ENCODE assay signal across 1 cellular context in genomic region chr11:58762284-58763119, GRCh38.
TF ChIP-seq lines count a peak whose summit lies in the region.

No MANE protein-coding gene starts in this region.

TF ChIP-seq in HepG2, 621 proteins besides CTCF, POLR2A, EP300 and RAD21 (continued from another document and continues in another):
- TF ChIP-seq NR2F1 (CRISPR knock-in tag; IDR thresholded peaks at IDR 0.05) (peak; percentile 78 to 90), HOMEZ (CRISPR knock-in tag; IDR thresholded peaks at IDR 0.05; ENCODE audit: low read depth) (peak; percentile 90; the same call in 1 of the 2 replicates), HDAC2 (CRISPR knock-in tag; IDR thresholded peaks at IDR 0.05) (peak; percentile 89), MIER3 (CRISPR knock-in tag; IDR thresholded peaks at IDR 0.05; ENCODE audit: borderline replicate concordance) (peak; percentile 60; the same call in 1 of the 2 replicates), EHMT2 (IDR thresholded peaks at IDR 0.05; ENCODE audit: borderline replicate concordance, low read depth, low read length) (peak; percentile 84; the same call in 1 of the 2 replicates), ZFP1 (CRISPR knock-in tag; IDR thresholded peaks at IDR 0.05) (peak; percentile 65; the same call in 1 of the 2 replicates), TBX2 (CRISPR knock-in tag; IDR thresholded peaks at IDR 0.05; ENCODE audit: borderline replicate concordance) (peak; percentile 40; the same call in 1 of the 2 replicates), ZNF3 (CRISPR knock-in tag; IDR thresholded peaks at IDR 0.05) (0 out of 2 replicates have a peak, but pooled peaks have one; percentile 24), KLF16 (CRISPR knock-in tag; IDR thresholded peaks at IDR 0.05) (peak in 1 of 2 experiments; percentile 81; a peak in 2 of 4 replicates), ZMYM4 (CRISPR knock-in tag; IDR thresholded peaks at IDR 0.05) (peak; percentile 94), HNF4G (IDR thresholded peaks at IDR 0.05; ENCODE audit: borderline replicate concordance, low read depth, low read length) (peak; percentile 89), HNF4G (CRISPR knock-in tag; IDR thresholded peaks at IDR 0.05; ENCODE audit: borderline replicate concordance, low read depth) (peak; percentile 73; the same call in 1 of the 2 replicates), DPF2 (CRISPR knock-in tag; IDR thresholded peaks at IDR 0.05; ENCODE audit: borderline replicate concordance, low read depth) (peak; percentile 74; the same call in 1 of the 2 replicates), TARDBP (CRISPR knock-in tag; IDR thresholded peaks at IDR 0.05) (peak; percentile 41; the same call in 1 of the 2 replicates), ERF (CRISPR knock-in tag; IDR thresholded peaks at IDR 0.05) (peak; percentile 55; the same call in 1 of the 2 replicates), FOXA1 (IDR thresholded peaks at IDR 0.05) (no peak), FOXA1 (CRISPR knock-in tag; IDR thresholded peaks at IDR 0.05) (peak; percentile 84), FOXA3 (CRISPR knock-in tag; IDR thresholded peaks at IDR 0.05) (peak; percentile 75), ZNF75D (CRISPR knock-in tag; IDR thresholded peaks at IDR 0.05; ENCODE audit: borderline replicate concordance) (no peak), ZNF281 (CRISPR knock-in tag; IDR thresholded peaks at IDR 0.05; ENCODE audit: borderline replicate concordance) (no peak; the same call in 1 of the 2 replicates), NFE2L2 (IDR thresholded peaks at IDR 0.05; ENCODE audit: low read length) (no peak), SOX6 (IDR thresholded peaks at IDR 0.05) (no peak), SOX6 (CRISPR knock-in tag; IDR thresholded peaks at IDR 0.05) (peak; percentile 99), YEATS4 (CRISPR knock-in tag; IDR thresholded peaks at IDR 0.05; ENCODE audit: borderline replicate concordance) (peak; percentile 27; the same call in 1 of the 2 replicates), MXD4 (CRISPR knock-in tag; IDR thresholded peaks at IDR 0.05) (0 out of 2 replicates have a peak, but pooled peaks have one; percentile 43), ASH2L (IDR thresholded peaks at IDR 0.05; ENCODE audit: insufficient read length, low read depth, low read length) (peak; percentile 60), ZNF556 (CRISPR knock-in tag; IDR thresholded peaks at IDR 0.05; ENCODE audit: borderline replicate concordance) (peak; percentile 37; the same call in 1 of the 2 replicates), PPARG (CRISPR knock-in tag; conservative IDR thresholded peaks at IDR 0.05) (peak; percentile 88), ESRRA (CRISPR knock-in tag; IDR thresholded peaks at IDR 0.05; ENCODE audit: low read depth) (peak; percentile 85), ATF4 (CRISPR knock-in tag; IDR thresholded peaks at IDR 0.05) (0 out of 4 replicates have a peak, but pooled peaks of 1 of the 2 experiments have one; percentile 21), ZNF263 (CRISPR knock-in tag; IDR thresholded peaks at IDR 0.05) (peak; percentile 79), ZNF761 (CRISPR knock-in tag; conservative IDR thresholded peaks at IDR 0.05) (0 out of 2 replicates have a peak, but pooled peaks have one; percentile 32), FOXJ3 (CRISPR knock-in tag; IDR thresholded peaks at IDR 0.05; ENCODE audit: borderline replicate concordance) (0 out of 2 replicates have a peak, but pooled peaks have one; percentile 62), ELF3 (CRISPR knock-in tag; IDR thresholded peaks at IDR 0.05) (0 out of 2 replicates have a peak, but pooled peaks have one; percentile 30)
- TF ChIP-seq, protein P1, sequence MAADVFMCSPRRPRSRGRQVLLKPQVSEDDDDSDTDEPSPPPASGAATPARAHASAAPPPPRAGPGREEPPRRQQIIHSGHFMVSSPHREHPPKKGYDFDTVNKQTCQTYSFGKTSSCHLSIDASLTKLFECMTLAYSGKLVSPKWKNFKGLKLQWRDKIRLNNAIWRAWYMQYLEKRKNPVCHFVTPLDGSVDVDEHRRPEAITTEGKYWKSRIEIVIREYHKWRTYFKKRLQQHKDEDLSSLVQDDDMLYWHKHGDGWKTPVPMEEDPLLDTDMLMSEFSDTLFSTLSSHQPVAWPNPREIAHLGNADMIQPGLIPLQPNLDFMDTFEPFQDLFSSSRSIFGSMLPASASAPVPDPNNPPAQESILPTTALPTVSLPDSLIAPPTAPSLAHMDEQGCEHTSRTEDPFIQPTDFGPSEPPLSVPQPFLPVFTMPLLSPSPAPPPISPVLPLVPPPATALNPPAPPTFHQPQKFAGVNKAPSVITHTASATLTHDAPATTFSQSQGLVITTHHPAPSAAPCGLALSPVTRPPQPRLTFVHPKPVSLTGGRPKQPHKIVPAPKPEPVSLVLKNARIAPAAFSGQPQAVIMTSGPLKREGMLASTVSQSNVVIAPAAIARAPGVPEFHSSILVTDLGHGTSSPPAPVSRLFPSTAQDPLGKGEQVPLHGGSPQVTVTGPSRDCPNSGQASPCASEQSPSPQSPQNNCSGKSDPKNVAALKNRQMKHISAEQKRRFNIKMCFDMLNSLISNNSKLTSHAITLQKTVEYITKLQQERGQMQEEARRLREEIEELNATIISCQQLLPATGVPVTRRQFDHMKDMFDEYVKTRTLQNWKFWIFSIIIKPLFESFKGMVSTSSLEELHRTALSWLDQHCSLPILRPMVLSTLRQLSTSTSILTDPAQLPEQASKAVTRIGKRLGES (CRISPR knock-in tag; IDR thresholded peaks at IDR 0.05; ENCODE audit: borderline replicate concordance) = no peak
- TF ChIP-seq, protein P2, sequence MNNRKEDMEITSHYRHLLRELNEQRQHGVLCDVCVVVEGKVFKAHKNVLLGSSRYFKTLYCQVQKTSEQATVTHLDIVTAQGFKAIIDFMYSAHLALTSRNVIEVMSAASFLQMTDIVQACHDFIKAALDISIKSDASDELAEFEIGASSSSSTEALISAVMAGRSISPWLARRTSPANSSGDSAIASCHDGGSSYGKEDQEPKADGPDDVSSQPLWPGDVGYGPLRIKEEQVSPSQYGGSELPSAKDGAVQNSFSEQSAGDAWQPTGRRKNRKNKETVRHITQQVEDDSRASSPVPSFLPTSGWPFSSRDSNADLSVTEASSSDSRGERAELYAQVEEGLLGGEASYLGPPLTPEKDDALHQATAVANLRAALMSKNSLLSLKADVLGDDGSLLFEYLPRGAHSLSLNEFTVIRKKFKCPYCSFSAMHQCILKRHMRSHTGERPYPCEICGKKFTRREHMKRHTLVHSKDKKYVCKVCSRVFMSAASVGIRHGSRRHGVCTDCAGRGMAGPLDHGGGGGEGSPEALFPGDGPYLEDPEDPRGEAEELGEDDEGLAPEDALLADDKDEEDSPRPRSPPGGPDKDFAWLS (CRISPR knock-in tag; IDR thresholded peaks at IDR 0.05; ENCODE audit: borderline replicate concordance) = no peak
- TF ChIP-seq, protein P3, sequence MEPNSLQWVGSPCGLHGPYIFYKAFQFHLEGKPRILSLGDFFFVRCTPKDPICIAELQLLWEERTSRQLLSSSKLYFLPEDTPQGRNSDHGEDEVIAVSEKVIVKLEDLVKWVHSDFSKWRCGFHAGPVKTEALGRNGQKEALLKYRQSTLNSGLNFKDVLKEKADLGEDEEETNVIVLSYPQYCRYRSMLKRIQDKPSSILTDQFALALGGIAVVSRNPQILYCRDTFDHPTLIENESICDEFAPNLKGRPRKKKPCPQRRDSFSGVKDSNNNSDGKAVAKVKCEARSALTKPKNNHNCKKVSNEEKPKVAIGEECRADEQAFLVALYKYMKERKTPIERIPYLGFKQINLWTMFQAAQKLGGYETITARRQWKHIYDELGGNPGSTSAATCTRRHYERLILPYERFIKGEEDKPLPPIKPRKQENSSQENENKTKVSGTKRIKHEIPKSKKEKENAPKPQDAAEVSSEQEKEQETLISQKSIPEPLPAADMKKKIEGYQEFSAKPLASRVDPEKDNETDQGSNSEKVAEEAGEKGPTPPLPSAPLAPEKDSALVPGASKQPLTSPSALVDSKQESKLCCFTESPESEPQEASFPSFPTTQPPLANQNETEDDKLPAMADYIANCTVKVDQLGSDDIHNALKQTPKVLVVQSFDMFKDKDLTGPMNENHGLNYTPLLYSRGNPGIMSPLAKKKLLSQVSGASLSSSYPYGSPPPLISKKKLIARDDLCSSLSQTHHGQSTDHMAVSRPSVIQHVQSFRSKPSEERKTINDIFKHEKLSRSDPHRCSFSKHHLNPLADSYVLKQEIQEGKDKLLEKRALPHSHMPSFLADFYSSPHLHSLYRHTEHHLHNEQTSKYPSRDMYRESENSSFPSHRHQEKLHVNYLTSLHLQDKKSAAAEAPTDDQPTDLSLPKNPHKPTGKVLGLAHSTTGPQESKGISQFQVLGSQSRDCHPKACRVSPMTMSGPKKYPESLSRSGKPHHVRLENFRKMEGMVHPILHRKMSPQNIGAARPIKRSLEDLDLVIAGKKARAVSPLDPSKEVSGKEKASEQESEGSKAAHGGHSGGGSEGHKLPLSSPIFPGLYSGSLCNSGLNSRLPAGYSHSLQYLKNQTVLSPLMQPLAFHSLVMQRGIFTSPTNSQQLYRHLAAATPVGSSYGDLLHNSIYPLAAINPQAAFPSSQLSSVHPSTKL (CRISPR knock-in tag; IDR thresholded peaks at IDR 0.05) = peak; percentile 96
- TF ChIP-seq, protein P4, sequence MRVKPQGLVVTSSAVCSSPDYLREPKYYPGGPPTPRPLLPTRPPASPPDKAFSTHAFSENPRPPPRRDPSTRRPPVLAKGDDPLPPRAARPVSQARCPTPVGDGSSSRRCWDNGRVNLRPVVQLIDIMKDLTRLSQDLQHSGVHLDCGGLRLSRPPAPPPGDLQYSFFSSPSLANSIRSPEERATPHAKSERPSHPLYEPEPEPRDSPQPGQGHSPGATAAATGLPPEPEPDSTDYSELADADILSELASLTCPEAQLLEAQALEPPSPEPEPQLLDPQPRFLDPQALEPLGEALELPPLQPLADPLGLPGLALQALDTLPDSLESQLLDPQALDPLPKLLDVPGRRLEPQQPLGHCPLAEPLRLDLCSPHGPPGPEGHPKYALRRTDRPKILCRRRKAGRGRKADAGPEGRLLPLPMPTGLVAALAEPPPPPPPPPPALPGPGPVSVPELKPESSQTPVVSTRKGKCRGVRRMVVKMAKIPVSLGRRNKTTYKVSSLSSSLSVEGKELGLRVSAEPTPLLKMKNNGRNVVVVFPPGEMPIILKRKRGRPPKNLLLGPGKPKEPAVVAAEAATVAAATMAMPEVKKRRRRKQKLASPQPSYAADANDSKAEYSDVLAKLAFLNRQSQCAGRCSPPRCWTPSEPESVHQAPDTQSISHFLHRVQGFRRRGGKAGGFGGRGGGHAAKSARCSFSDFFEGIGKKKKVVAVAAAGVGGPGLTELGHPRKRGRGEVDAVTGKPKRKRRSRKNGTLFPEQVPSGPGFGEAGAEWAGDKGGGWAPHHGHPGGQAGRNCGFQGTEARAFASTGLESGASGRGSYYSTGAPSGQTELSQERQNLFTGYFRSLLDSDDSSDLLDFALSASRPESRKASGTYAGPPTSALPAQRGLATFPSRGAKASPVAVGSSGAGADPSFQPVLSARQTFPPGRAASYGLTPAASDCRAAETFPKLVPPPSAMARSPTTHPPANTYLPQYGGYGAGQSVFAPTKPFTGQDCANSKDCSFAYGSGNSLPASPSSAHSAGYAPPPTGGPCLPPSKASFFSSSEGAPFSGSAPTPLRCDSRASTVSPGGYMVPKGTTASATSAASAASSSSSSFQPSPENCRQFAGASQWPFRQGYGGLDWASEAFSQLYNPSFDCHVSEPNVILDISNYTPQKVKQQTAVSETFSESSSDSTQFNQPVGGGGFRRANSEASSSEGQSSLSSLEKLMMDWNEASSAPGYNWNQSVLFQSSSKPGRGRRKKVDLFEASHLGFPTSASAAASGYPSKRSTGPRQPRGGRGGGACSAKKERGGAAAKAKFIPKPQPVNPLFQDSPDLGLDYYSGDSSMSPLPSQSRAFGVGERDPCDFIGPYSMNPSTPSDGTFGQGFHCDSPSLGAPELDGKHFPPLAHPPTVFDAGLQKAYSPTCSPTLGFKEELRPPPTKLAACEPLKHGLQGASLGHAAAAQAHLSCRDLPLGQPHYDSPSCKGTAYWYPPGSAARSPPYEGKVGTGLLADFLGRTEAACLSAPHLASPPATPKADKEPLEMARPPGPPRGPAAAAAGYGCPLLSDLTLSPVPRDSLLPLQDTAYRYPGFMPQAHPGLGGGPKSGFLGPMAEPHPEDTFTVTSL (CRISPR knock-in tag; IDR thresholded peaks at IDR 0.05; ENCODE audit: borderline replicate concordance) = peak; percentile 82; the same call in 1 of the 2 replicates
- TF ChIP-seq, protein P5, sequence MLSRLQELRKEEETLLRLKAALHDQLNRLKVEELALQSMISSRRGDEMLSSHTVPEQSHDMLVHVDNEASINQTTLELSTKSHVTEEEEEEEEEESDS (CRISPR knock-in tag; IDR thresholded peaks at IDR 0.05; ENCODE audit: borderline replicate concordance) = no peak
